Comparison of ENCODE assay signal across 34 cellular contexts in genomic region chr15:61182955-61183354, GRCh38.
"Had no signal": no experiment of that assay in that cellular context is flagged by ENCODE, and none has a peak within 500 bp of the region (broad histone marks: within the 10 kb centered on the region; RNA-seq: fewer than 3 reads in every experiment).

No MANE protein-coding gene starts in this region.

- H3K4me3 ChIP-seq: adrenal gland, ascending aorta, cardiac muscle cell, coronary artery, dorsolateral prefrontal cortex, ovary, prostate gland, right atrium auricular region, smooth muscle cell, suprapubic skin, tibial artery had no signal

- DNase-seq: activated CD4-positive, alpha-beta memory T cell treated with anti-CD3 and anti-CD28 coated beads for 36 hours; activated CD4-positive, alpha-beta T cell treated with anti-CD3 and anti-CD28 coated beads, Interleukin-2, amount 10 ng/mL, durations not matched to agents 24 days and 14 days; activated CD4-positive, CD25-positive, alpha-beta regulatory T cell treated with anti-CD3 and anti-CD28 coated beads, Interleukin-2, amount 50 U/mL, for 72 hours; activated CD8-positive, alpha-beta memory T cell treated with anti-CD3 and anti-CD28 coated beads, Interleukin-2, amount 50 U/mL, for 4 hours; activated effector memory CD4-positive, alpha-beta T cell treated with anti-CD3 and anti-CD28 coated beads, Interleukin-2, amount 50 U/mL, for 16 hours; activated naive CD4-positive, alpha-beta T cell treated with anti-CD3 and anti-CD28 coated beads for 36 hours; activated naive CD8-positive, alpha-beta T cell treated with anti-CD3 and anti-CD28 coated beads for 36 hours; activated T-cell treated with anti-CD3 and anti-CD28 coated beads, Interleukin-2, amount 50 U/mL, for 1 hour; adrenal gland; cerebellar nuclear complex; dorsolateral prefrontal cortex; effector memory CD4-positive, alpha-beta T cell; erythroblast; foreskin fibroblast; hippocampal formation; left colon; mammary epithelial cell; naive B cell; nephron progenitor cell; ovary; stimulated activated CD4-positive, alpha-beta T cell treated with anti-CD3 and anti-CD28 coated beads, Interleukin-1b, Interleukin-23, amount 100 ng/mL, for 48 hours; stimulated activated CD4-positive, alpha-beta T cell treated with anti-CD3 and anti-CD28 coated beads, Interleukin-4, amount 100 ng/mL, for 4 hours; stimulated activated CD8-positive, alpha-beta memory T cell treated with anti-CD3 and anti-CD28 coated beads, Interleukin-4, amount 100 ng/mL, for 48 hours; stimulated activated naive CD4-positive, alpha-beta T cell; T-helper 17 cell; T1000; tibial artery had no signal

- ATAC-seq: left colon, T-helper 17 cell had no signal
